8 cellular contexts compared by ENCODE assay signal in the genomic region with DNA sequence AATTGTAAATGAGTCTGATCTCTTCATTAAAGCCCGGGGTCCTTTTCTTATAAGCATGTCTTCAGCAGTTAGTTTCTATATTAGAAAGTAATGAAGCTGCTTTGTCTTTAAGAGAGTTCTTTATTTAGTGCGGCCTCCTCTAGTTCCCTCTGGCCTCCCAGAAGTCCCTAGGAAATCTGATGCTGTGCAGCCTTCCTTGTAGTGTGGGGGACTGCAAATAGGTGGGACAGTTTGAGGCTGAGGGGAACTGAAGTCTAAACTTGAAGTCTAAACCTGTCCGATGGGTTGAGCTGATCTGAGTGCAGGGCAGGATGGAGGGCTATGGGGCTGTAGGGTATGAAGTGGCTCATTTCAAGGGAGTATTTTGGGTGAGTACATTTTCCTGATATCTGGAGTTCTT. TPM values are rescaled to one million over a fixed set of nuclear protein-coding genes. Genes with fewer than 3 reads are reported as not detected.
DNase-seq lines count a peak whose midpoint lies in the region; ATAC-seq and TF ChIP-seq lines count a peak whose summit lies in the region.

No MANE protein-coding gene starts in this region.

- no peaks in the 10 kb centered on the region for H3K36me3 ChIP-seq in SK-N-MC (ENCODE audit: insufficient read depth, low read length)

- H3K4me3 ChIP-seq in SK-N-MC (peak overlapping the region; percentile 92), fibroblast of pulmonary artery (replicated peaks; ENCODE audit: low read depth, low read length) (peak overlapping the region; percentile 76)

- no peak for TF ChIP-seq CTCF in fibroblast of pulmonary artery (IDR thresholded peaks at IDR 0.05; ENCODE audit: low read length, missing control alignments)
- TF ChIP-seq CTCF in progenitor cell of endocrine pancreas (IDR thresholded peaks at IDR 0.05; ENCODE audit: unreplicated experiment), result no peak
- no peak for TF ChIP-seq CTCF in activated CD8-positive, alpha-beta T cell treated with anti-CD3 and anti-CD28 coated beads for 36 hours (IDR thresholded peaks at IDR 0.05)

- H3K9me3 Mint-ChIP-seq in progenitor cell of endocrine pancreas (ENCODE audit: low read depth), result no peaks in the 10 kb centered on the region
- no peaks in the 10 kb centered on the region for H3K9me3 Mint-ChIP-seq in activated CD8-positive, alpha-beta T cell treated with anti-CD3 and anti-CD28 coated beads for 36 hours

- peak overlapping the region; percentile 87 for H3K4me3 Mint-ChIP-seq in progenitor cell of endocrine pancreas (ENCODE audit: low read depth)
- H3K4me3 Mint-ChIP-seq in activated CD8-positive, alpha-beta T cell treated with anti-CD3 and anti-CD28 coated beads for 36 hours, result no peak overlapping the region

- intact Hi-C loops in activated CD8-positive, alpha-beta T cell treated with anti-CD3 and anti-CD28 coated beads for 36 hours (cut with micrococcal nuclease), result no loop called here
- intact Hi-C loops in posterior cingulate gyrus (cut with DNase I), result no loop called here

- peaks cover 3% of the 10 kb centered on the region for H3K27me3 Mint-ChIP-seq in progenitor cell of endocrine pancreas
- peaks cover 50% of the 10 kb centered on the region for H3K27me3 Mint-ChIP-seq in activated CD8-positive, alpha-beta T cell treated with anti-CD3 and anti-CD28 coated beads for 36 hours

- H3K27ac Mint-ChIP-seq in progenitor cell of endocrine pancreas, result peak overlapping the region; percentile 96
- no peak overlapping the region for H3K27ac Mint-ChIP-seq in activated CD8-positive, alpha-beta T cell treated with anti-CD3 and anti-CD28 coated beads for 36 hours

- H3K9ac ChIP-seq in SK-N-MC (ENCODE audit: insufficient read length), result no peak overlapping the region

- H3K36me3 Mint-ChIP-seq in progenitor cell of endocrine pancreas (ENCODE audit: insufficient read depth), result no peaks in the 10 kb centered on the region
- H3K36me3 Mint-ChIP-seq in activated CD8-positive, alpha-beta T cell treated with anti-CD3 and anti-CD28 coated beads for 36 hours (ENCODE audit: low read depth), result no peaks in the 10 kb centered on the region

- POLR2A ChIA-PET in activated CD8-positive, alpha-beta T cell treated with anti-CD3 and anti-CD28 coated beads for 36 hours (lab: Charles Lee), result interaction anchor here (0.6 to 0.7 kb wide), 2 partner anchors 35 to 867 kb away, joined by 3 read pairs; no protein-coding TSS in a partner anchor

- peak; percentile 28 for DNase-seq in EH (ENCODE audit: low read depth)
- no peak for DNase-seq in SK-N-MC (ENCODE audit: low read depth, low spot score)
- DNase-seq in fibroblast of pulmonary artery (ENCODE audit: low read depth), result peak; percentile 25
- DNase-seq in progenitor cell of endocrine pancreas (ENCODE audit: low spot score, unreplicated experiment), result no peak
- no peak for DNase-seq in activated CD8-positive, alpha-beta T cell treated with anti-CD3 and anti-CD28 coated beads for 36 hours
- DNase-seq in posterior cingulate gyrus, result no peak
- no peak for DNase-seq in globus pallidus (ENCODE audit: low spot score)

- no peak for ATAC-seq in GM18861 (IDR thresholded peaks at IDR 0.05; ENCODE audit: unreplicated experiment)
- no peak for ATAC-seq in activated CD8-positive, alpha-beta T cell treated with anti-CD3 and anti-CD28 coated beads for 36 hours

- CTCF ChIA-PET in activated CD8-positive, alpha-beta T cell treated with anti-CD3 and anti-CD28 coated beads for 36 hours (lab: Charles Lee), result interaction anchor here (0.8 to 3.2 kb wide), 6 partner anchors 8 to 58 kb away, joined by 3 to 16 read pairs (median 8); no protein-coding TSS in a partner anchor

- peaks cover 22% of the 10 kb centered on the region for H3K4me1 Mint-ChIP-seq in progenitor cell of endocrine pancreas (ENCODE audit: low read depth)
- H3K4me1 Mint-ChIP-seq in activated CD8-positive, alpha-beta T cell treated with anti-CD3 and anti-CD28 coated beads for 36 hours (ENCODE audit: low read depth), result peaks cover 16% of the 10 kb centered on the region

- H3K9me3 ChIP-seq in SK-N-MC (ENCODE audit: low read depth, low read length), result no peaks in the 10 kb centered on the region

- no peak overlapping the region for H3K27ac ChIP-seq in SK-N-MC

RNA-seq across cellular contexts. Expression of gene CD276, which starts 1.4 kb away (rescaled TPM):
- 198 and 207 TPM in 2 replicates for total RNA-seq in progenitor cell of endocrine pancreas
- under 1 TPM; 0.31 to 0.45 TPM for total RNA-seq in activated CD8-positive, alpha-beta T cell treated with anti-CD3 and anti-CD28 coated beads for 36 hours

RNA-seq across cellular contexts. Expression of gene NPTN, which starts 52.4 kb away (rescaled TPM):
- 81.1 and 89.9 TPM in 2 replicates for total RNA-seq in progenitor cell of endocrine pancreas
- total RNA-seq in activated CD8-positive, alpha-beta T cell treated with anti-CD3 and anti-CD28 coated beads for 36 hours, result 10 to 100 TPM; 27.4 to 33.6 TPM

Comparison
In these comparisons a context has a peak if more than half of its experiments do, and no peak if none do; other contexts are left out.
1. DNase-seq: peak in EH (single experiment) and fibroblast of pulmonary artery (single experiment); none in SK-N-MC (single experiment), progenitor cell of endocrine pancreas (single experiment), activated CD8-positive, alpha-beta T cell treated with anti-CD3 and anti-CD28 coated beads for 36 hours (single experiment), posterior cingulate gyrus (0 of 10) and globus pallidus (single experiment).
2. RNA of gene CD276, which starts 1.4 kb away (total RNA-seq): 198 to 207 TPM in progenitor cell of endocrine pancreas; 0.31 to 0.45 TPM in activated CD8-positive, alpha-beta T cell treated with anti-CD3 and anti-CD28 coated beads for 36 hours; every median in the first group is over 100 times any median in the second.